ENCODE assay signal across 8 cellular contexts in the genomic region with DNA sequence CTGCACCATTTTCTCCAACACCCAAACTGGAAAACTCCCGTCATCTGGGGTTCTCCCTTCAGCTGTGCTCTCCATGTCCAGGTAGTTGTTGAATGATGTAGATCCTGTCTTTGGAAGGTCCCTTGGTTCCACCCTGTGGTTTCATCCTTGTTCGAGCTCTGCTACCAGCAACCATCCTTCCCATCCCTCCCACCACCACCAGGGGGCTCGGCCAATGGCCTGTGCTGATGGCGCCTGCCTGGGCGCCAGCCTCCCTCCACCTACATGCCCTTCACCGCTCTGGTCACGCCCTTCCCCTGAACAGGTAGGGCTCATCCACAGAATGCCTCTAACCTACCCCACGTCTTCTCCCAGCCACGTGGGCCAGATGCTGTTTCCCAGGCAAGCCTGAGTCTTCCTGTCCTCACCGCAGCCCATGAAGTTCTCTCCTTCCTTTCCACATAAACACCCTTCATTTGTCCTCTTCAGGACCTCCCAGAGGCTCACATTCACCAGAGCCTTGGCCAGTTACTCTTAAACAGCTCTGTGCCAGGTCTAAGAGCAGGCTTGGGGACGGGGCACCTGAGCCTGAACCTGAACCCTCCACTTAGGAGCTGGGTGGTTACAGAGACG.
DNase-seq lines count a peak whose midpoint lies in the region; ATAC-seq and TF ChIP-seq lines count a peak whose summit lies in the region.

No MANE protein-coding gene starts in this region.

- intact Hi-C loops in left colon (cut with DNase I, micrococcal nuclease), result no loop called here

- no peaks in the 10 kb centered on the region for H3K9me3 ChIP-seq in HAP-1

- H3K4me1 ChIP-seq in HAP-1, result no peaks in the 10 kb centered on the region

- peak; percentile 52 for TF ChIP-seq CTCF in AG09309 (IDR thresholded peaks at IDR 0.05; ENCODE audit: control insufficient read depth, insufficient read depth, low read depth, low read length, missing control alignments)

- no peaks in the 10 kb centered on the region for H3K36me3 ChIP-seq in HAP-1 (replicated peaks)

- DNase-seq in AG09309 (ENCODE audit: low read depth), result no peak
- DNase-seq in HAP-1 (ENCODE audit: low spot score in 2 of 2), result peak; percentile 12 to 78
- DNase-seq in activated T-cell treated with anti-CD3 and anti-CD28 coated beads, Interleukin-2, amount 50 U/mL, for 48 hours, result peak; percentile 65 to 70
- peak in 1 of 2 donors; percentile 59 for DNase-seq in left colon
- DNase-seq in DMS153 (lab: John Stamatoyannopoulos, UW), result no peak
- DNase-seq in NOMO-1 treated with DMSO at 0.1 percent for 48 hours (lab: John Stamatoyannopoulos, UW; ENCODE audit: unreplicated experiment), result no peak

- H3K4me3 ChIP-seq in AG09309 (ENCODE audit: control insufficient read depth, low read depth, low read length) (no peak overlapping the region), HAP-1 (no peak overlapping the region)

- peak; percentile 69 for ATAC-seq in left colon
- ATAC-seq in HG03196 (IDR thresholded peaks at IDR 0.05; ENCODE audit: unreplicated experiment), result no peak
- ATAC-seq in GM21528 (IDR thresholded peaks at IDR 0.05; ENCODE audit: low FRiP score, unreplicated experiment), result no peak

- no peaks in the 10 kb centered on the region; the same call in 1 of the 2 replicates for H3K27me3 ChIP-seq in HAP-1 (ENCODE audit: low read depth)

- in situ Hi-C loops in HAP-1 (cut with MboI; ENCODE audit: low sequenced_read_pairs), result no loop called here

Comparison
In these comparisons a context has a peak if more than half of its experiments do, and no peak if none do; other contexts are left out.
1. DNase-seq: peak in HAP-1 (2 of 2) and activated T-cell treated with anti-CD3 and anti-CD28 coated beads, Interleukin-2, amount 50 U/mL, for 48 hours (2 of 2); none in AG09309 (single experiment), DMS153 (single experiment) and NOMO-1 treated with DMSO at 0.1 percent for 48 hours (single experiment).